2 cellular contexts compared by ENCODE assay signal in genomic region chr2:238988752-238989151, GRCh38.
TF ChIP-seq lines count a peak whose summit lies in the region.

No MANE protein-coding gene starts in this region.

TF ChIP-seq in SK-N-SH, 30 proteins besides CTCF, POLR2A, EP300 and RAD21 (continued from another document):
- TF ChIP-seq ZBTB33 (IDR thresholded peaks at IDR 0.05; ENCODE audit: borderline replicate concordance, low read depth) (no peak), MXI1 (IDR thresholded peaks at IDR 0.05; ENCODE audit: low read depth, low read length) (no peak), SMC3 (IDR thresholded peaks at IDR 0.05; ENCODE audit: low read depth, low read length) (no peak)

TF ChIP-seq in SK-N-SH treated with all-trans-retinoic acid at 6 μM for 48 hours, 23 proteins besides CTCF, POLR2A, EP300 and RAD21 (continued from another document):
- TF ChIP-seq PATZ1 (CRISPR knock-in tag; IDR thresholded peaks at IDR 0.05; ENCODE audit: borderline replicate concordance) (no peak), ZNF8 (CRISPR knock-in tag; IDR thresholded peaks at IDR 0.05) (no peak)
